28 cellular contexts compared by ENCODE assay signal in genomic region chr5:158731014-158731413, GRCh38.
"Had no signal": no experiment of that assay in that cellular context is flagged by ENCODE, and none has a peak within 500 bp of the region (broad histone marks: within the 10 kb centered on the region; RNA-seq: fewer than 3 reads in every experiment).

No MANE protein-coding gene starts in this region.

- H3K4me3 ChIP-seq: ascending aorta, breast epithelium, cardiac muscle cell, colonic mucosa, esophagus squamous epithelium had no signal

- ATAC-seq: activated naive CD4-positive, alpha-beta T cell treated with anti-CD3 and anti-CD28 coated beads, Interleukin-2, amount 50 U/mL, for 72 hours; activated T-cell treated with anti-CD3 and anti-CD28 coated beads, Interleukin-2, amount 50 U/mL, for 72 hours; WTC11 had no signal

- H3K27ac ChIP-seq: ascending aorta, breast epithelium, cardiac muscle cell, colonic mucosa, epithelial cell of prostate, esophagus squamous epithelium, VCaP had no signal

- H3K36me3 ChIP-seq: breast epithelium, cardiac muscle cell, colonic mucosa, esophagus squamous epithelium had no signal

- H3K9me3 ChIP-seq: ascending aorta, breast epithelium, colonic mucosa, esophagus squamous epithelium had no signal

- DNase-seq: activated CD4-positive, alpha-beta memory T cell treated with anti-CD3 and anti-CD28 coated beads, Interleukin-2, amount 10 ng/mL, durations not matched to agents 7 days and 5 days; activated CD4-positive, alpha-beta T cell treated with anti-CD3 and anti-CD28 coated beads for 1 hour; activated CD4-positive, alpha-beta T cell treated with anti-CD3 and anti-CD28 coated beads for 4 hours; activated CD4-positive, alpha-beta T cell treated with anti-CD3 and anti-CD28 coated beads, Interleukin-2, amount 10 ng/mL, durations not matched to agents 7 days and 5 days; activated CD4-positive, alpha-beta T cell treated with anti-CD3 and anti-CD28 coated beads, Interleukin-2, amount 50 U/mL, for 4 hours; activated CD8-positive, alpha-beta memory T cell treated with anti-CD3 and anti-CD28 coated beads, Interleukin-2, amount 50 U/mL, for 48 hours; activated gamma-delta T cell; activated naive CD4-positive, alpha-beta T cell; activated naive CD4-positive, alpha-beta T cell treated with anti-CD3 and anti-CD28 coated beads, Interleukin-2, amount 10 ng/mL, durations not matched to agents 7 days and 5 days; activated naive CD8-positive, alpha-beta T cell treated with anti-CD3 and anti-CD28 coated beads, Interleukin-2, amount 10 ng/mL, durations not matched to agents 7 days and 5 days; activated T-cell treated with anti-CD3 and anti-CD28 coated beads for 4 hours; activated T-cell treated with anti-CD3 and anti-CD28 coated beads, Interleukin-2, amount 50 U/mL, for 24 hours; activated T-cell treated with anti-CD3 and anti-CD28 coated beads, Interleukin-2, amount 50 U/mL, for 72 hours; central memory CD4-positive, alpha-beta T cell; cerebellar nuclear complex; colonic mucosa; effector CD8-positive, alpha-beta T cell; esophagus squamous epithelium; foreskin melanocyte; glutamatergic neuron; T-helper 2 cell had no signal

- H3K4me1 ChIP-seq: breast epithelium, colonic mucosa had no signal

- H3K27me3 ChIP-seq: ascending aorta, breast epithelium, colonic mucosa, esophagus squamous epithelium had no signal
